ENCODE assay signal across 21 cellular contexts in the genomic region with DNA sequence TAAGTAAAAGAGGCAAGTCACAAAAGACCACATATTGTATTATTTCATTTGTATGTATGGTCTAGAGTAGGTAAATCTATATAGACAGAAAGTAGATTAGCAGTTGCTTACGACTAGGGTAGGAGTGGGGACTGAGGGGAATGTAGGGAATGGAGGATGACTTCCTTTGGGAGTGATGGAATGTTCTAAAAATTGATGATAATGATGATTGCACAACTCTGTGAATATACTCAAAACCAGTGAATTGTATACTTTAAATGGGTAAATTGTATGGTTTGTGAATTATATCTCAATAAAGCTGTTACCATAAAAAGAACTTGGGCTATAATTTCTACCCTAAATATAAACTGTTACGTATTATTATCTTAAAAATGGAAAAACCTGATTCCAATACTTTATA.
"Had no signal": no experiment of that assay in that cellular context is flagged by ENCODE, and none has a peak within 500 bp of the region (broad histone marks: within the 10 kb centered on the region; RNA-seq: fewer than 3 reads in every experiment).

No MANE protein-coding gene starts in this region.

- H3K4me3 ChIP-seq: esophagus muscularis mucosa, lower lobe of right lung, prostate gland, right atrium auricular region, stomach, thyroid gland had no signal

- H3K27me3 ChIP-seq: esophagus muscularis mucosa, right atrium auricular region, stomach, thyroid gland had no signal

- FAIRE-seq: keratinocyte had no signal

- ATAC-seq: left ventricle myocardium superior; lower lobe of right lung; naive thymus-derived CD8-positive, alpha-beta T cell; sciatic nerve; stimulated activated effector memory CD8-positive, alpha-beta T cell treated with anti-CD3 and anti-CD28 coated beads, Interleukin-12 subunit alpha, Interleukin-12 subunit beta, amount 100 ng/mL, for 72 hours had no signal

- H3K4me1 ChIP-seq: esophagus muscularis mucosa, lower lobe of right lung, prostate gland, right atrium auricular region, stomach, thyroid gland had no signal

- DNase-seq: cortex of kidney; effector CD8-positive, alpha-beta T cell; endodermal cell; foreskin melanocyte; hypothalamus; left ventricle myocardium superior; lower lobe of right lung; naive thymus-derived CD8-positive, alpha-beta T cell; nephron progenitor cell; nucleus accumbens; stimulated activated CD4-positive, alpha-beta T cell treated with anti-CD3 and anti-CD28 coated beads, Interleukin-2, amount 100 ng/mL, for 24 hours; stimulated activated CD4-positive, alpha-beta T cell treated with anti-CD3 and anti-CD28 coated beads, Interleukin-4, amount 100 ng/mL, for 24 hours; stimulated activated naive CD4-positive, alpha-beta T cell treated with Interleukin-2 at 50 U/mL for 16 hours; stomach; thyroid gland had no signal

- H3K36me3 ChIP-seq: esophagus muscularis mucosa, lower lobe of right lung, prostate gland, right atrium auricular region, stomach, thyroid gland had no signal

- H3K9me3 ChIP-seq: esophagus muscularis mucosa, lower lobe of right lung, prostate gland, right atrium auricular region, stomach, thyroid gland had no signal

- H3K27ac ChIP-seq: esophagus muscularis mucosa, lower lobe of right lung, prostate gland, right atrium auricular region, stomach, thyroid gland had no signal
